In genomic region chr9:98565152-98566135, GRCh38 we compare ENCODE assay signal across 30 cellular contexts.
"Had no signal": no experiment of that assay in that cellular context is flagged by ENCODE, and none has a peak within 500 bp of the region (broad histone marks: within the 10 kb centered on the region; RNA-seq: fewer than 3 reads in every experiment).

No MANE protein-coding gene starts in this region.

- H3K27me3 ChIP-seq: ascending aorta, body of pancreas had no signal

- H3K27me3 Mint-ChIP-seq: activated CD4-positive, alpha-beta memory T cell treated with anti-CD3 and anti-CD28 coated beads for 36 hours; central memory CD8-positive, alpha-beta T cell had no signal

- DNase-seq: activated CD4-positive, alpha-beta memory T cell treated with anti-CD3 and anti-CD28 coated beads for 36 hours; activated CD4-positive, alpha-beta T cell treated with anti-CD3 and anti-CD28 coated beads, Interleukin-2, amount 10 ng/mL, durations not matched to agents 7 days and 5 days; activated CD4-positive, CD25-positive, alpha-beta regulatory T cell; activated effector memory CD4-positive, alpha-beta T cell treated with Interleukin-2 at 50 U/mL for 16 hours; activated naive CD4-positive, alpha-beta T cell; activated T-cell treated with anti-CD3 and anti-CD28 coated beads, Interleukin-2, amount 50 U/mL, for 24 hours; body of pancreas; Karpas-422; MM.1S; NCI-H1105 treated with DMSO at 0.1 percent for 48 hours; NCI-H1436 treated with DMSO at 0.1 percent for 48 hours; NCI-H1930; NCI-H2171; NCI-H226; NCI-H510A; NCI-H526 treated with DMSO at 0.1 percent for 48 hours; NCI-H82; OCI-M1; Right ventricle myocardium superior; RPMI8226; SJCRH30; SK-N-SH; T-helper 1 cell had no signal

- H3K9me3 ChIP-seq: ascending aorta, body of pancreas, SJCRH30, SK-N-SH had no signal

- H3K4me3 ChIP-seq: ascending aorta, body of pancreas, K562, SJCRH30 had no signal

- H3K9me3 Mint-ChIP-seq: activated CD4-positive, alpha-beta memory T cell treated with anti-CD3 and anti-CD28 coated beads for 36 hours; activated CD4-positive, alpha-beta T cell treated with anti-CD3 and anti-CD28 coated beads, Interleukin-2, amount 10 ng/mL, durations not matched to agents 7 days and 5 days; activated naive CD4-positive, alpha-beta T cell treated with anti-CD3 and anti-CD28 coated beads, Interleukin-2, amount 50 U/mL, for 24 hours; activated T-cell treated with anti-CD3 and anti-CD28 coated beads, Interleukin-2, amount 50 U/mL, for 24 hours; activated T-helper 1 cell treated with anti-CD3 and anti-CD28 coated beads, Interleukin-12 subunit alpha, Interleukin-12 subunit beta, Interleukin-2, Interleukin-4 antibody, amounts not matched to agents 30 ng/mL and 10 ng/mL and 1 ng/mL, durations not matched to agents 14 hours and 24 hours and 36 hours; central memory CD8-positive, alpha-beta T cell had no signal

- H3K4me1 Mint-ChIP-seq: activated CD4-positive, alpha-beta T cell treated with anti-CD3 and anti-CD28 coated beads, Interleukin-2, amount 10 ng/mL, durations not matched to agents 7 days and 5 days; activated naive CD4-positive, alpha-beta T cell treated with anti-CD3 and anti-CD28 coated beads, Interleukin-2, amount 50 U/mL, for 24 hours; central memory CD8-positive, alpha-beta T cell had no signal

- H3K36me3 Mint-ChIP-seq: activated CD4-positive, alpha-beta memory T cell treated with anti-CD3 and anti-CD28 coated beads for 36 hours; activated naive CD4-positive, alpha-beta T cell treated with anti-CD3 and anti-CD28 coated beads, Interleukin-2, amount 50 U/mL, for 24 hours had no signal

- H3K36me3 ChIP-seq: ascending aorta, SJCRH30 had no signal

- H3K27ac Mint-ChIP-seq: activated CD4-positive, alpha-beta memory T cell treated with anti-CD3 and anti-CD28 coated beads for 36 hours; activated CD4-positive, alpha-beta T cell treated with anti-CD3 and anti-CD28 coated beads, Interleukin-2, amount 10 ng/mL, durations not matched to agents 7 days and 5 days; activated naive CD4-positive, alpha-beta T cell treated with anti-CD3 and anti-CD28 coated beads, Interleukin-2, amount 50 U/mL, for 24 hours; activated T-cell treated with anti-CD3 and anti-CD28 coated beads, Interleukin-2, amount 50 U/mL, for 24 hours; activated T-helper 1 cell treated with anti-CD3 and anti-CD28 coated beads, Interleukin-12 subunit alpha, Interleukin-12 subunit beta, Interleukin-2, Interleukin-4 antibody, amounts not matched to agents 30 ng/mL and 10 ng/mL and 1 ng/mL, durations not matched to agents 14 hours and 24 hours and 36 hours had no signal

- H3K4me3 Mint-ChIP-seq: activated CD4-positive, alpha-beta memory T cell treated with anti-CD3 and anti-CD28 coated beads for 36 hours; activated CD4-positive, alpha-beta T cell treated with anti-CD3 and anti-CD28 coated beads, Interleukin-2, amount 10 ng/mL, durations not matched to agents 7 days and 5 days; activated naive CD4-positive, alpha-beta T cell treated with anti-CD3 and anti-CD28 coated beads, Interleukin-2, amount 50 U/mL, for 24 hours; activated T-cell treated with anti-CD3 and anti-CD28 coated beads, Interleukin-2, amount 50 U/mL, for 24 hours; activated T-helper 1 cell treated with anti-CD3 and anti-CD28 coated beads, Interleukin-12 subunit alpha, Interleukin-12 subunit beta, Interleukin-2, Interleukin-4 antibody, amounts not matched to agents 30 ng/mL and 10 ng/mL and 1 ng/mL, durations not matched to agents 14 hours and 24 hours and 36 hours; central memory CD8-positive, alpha-beta T cell had no signal

- ATAC-seq: body of pancreas, K562, Panc1 had no signal

- H3K27ac ChIP-seq: ascending aorta, body of pancreas, SJCRH30, VCaP had no signal

- H3K4me1 ChIP-seq: ascending aorta, body of pancreas, SJCRH30 had no signal
